Comparison of ENCODE assay signal across 7 cellular contexts in the genomic region with DNA sequence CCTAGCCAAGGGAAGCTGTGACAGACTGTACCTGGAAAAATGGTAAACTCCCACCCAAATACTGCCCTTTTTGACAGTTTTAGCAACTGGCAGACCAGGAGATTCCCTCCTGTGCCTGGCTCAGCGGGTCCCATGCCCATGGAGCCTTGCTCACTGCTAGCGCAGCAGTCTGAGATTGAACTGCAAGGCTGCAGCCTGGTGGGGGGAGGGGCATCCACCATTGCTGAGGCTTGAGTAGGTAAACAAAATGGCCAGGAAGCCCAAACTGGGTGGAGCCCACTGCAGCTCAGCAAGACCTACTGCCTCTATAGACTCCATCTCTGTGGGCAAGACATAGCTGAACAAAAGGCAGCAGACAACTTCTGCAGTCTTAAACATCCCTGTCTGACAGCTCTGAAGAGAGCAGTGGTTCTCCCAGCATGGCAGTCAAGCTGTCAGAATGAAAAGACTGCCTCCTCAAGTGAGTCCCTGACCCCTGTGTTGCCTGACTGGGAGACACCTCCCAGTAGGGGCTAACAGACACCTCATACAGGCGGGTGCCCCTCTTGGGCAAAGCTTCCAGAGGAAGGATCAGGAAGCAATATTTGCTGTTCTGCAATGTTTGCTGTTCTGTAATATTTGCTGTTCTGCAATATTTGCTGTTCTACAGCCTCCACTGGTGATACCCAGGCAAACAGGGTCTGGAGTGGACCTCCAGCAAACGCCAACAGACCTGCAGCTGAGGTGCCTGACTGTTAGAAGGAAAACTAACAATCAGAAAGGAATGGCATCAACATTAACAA.
DNase-seq lines count a peak whose midpoint lies in the region; ATAC-seq, FAIRE-seq and TF ChIP-seq lines count a peak whose summit lies in the region.
"Not testable (repeated sequence)": the region's sequence is repeated elsewhere in the genome, so short reads cannot be mapped to it uniquely, and the experiment has no call there.

No MANE protein-coding gene starts in this region.

- DNase-seq in LNCaP clone FGC (ENCODE audit: low read depth) = peak; percentile 68
- not testable (repeated sequence) for DNase-seq in WTC11 (ENCODE audit: low spot score); urothelium cell line (ENCODE audit: low spot score)
- DNase-seq in HepG2 (ENCODE audit: low spot score) = peak; percentile 7
- DNase-seq in right lobe of liver = peak in 2 of 3 donors; percentile 27 to 51
- DNase-seq in prostate gland (ENCODE audit: low spot score) = peak; percentile 21

- H3K9me3 ChIP-seq in HepG2 (ENCODE audit: low read length); right lobe of liver; prostate gland: not testable (repeated sequence)

- TF ChIP-seq EP300 in HepG2 (IDR thresholded peaks at IDR 0.05; ENCODE audit: low read depth in 2 of 2, low read length in 2 of 2) = peak in 1 of 2 experiments; percentile 27; a peak in 1 of 4 replicates
- not testable (repeated sequence) for TF ChIP-seq EP300 in HepG2 (CRISPR knock-in tag; IDR thresholded peaks at IDR 0.05; ENCODE audit: borderline replicate concordance)

- H3K9me3 Mint-ChIP-seq in WTC11 = peaks cover 14% of the 10 kb centered on the region

- not testable (repeated sequence) for BruUV-seq in HepG2 (replicated peaks; lab: Mats Ljungman, UMichigan)

- TF ChIP-seq RAD21 in HepG2 (CRISPR knock-in tag; IDR thresholded peaks at IDR 0.05) = not testable (repeated sequence)

- not testable (repeated sequence) for H2AFZ ChIP-seq in HepG2 (ENCODE audit: low read length)

- not testable (repeated sequence) for H3K36me3 Mint-ChIP-seq in WTC11

- TF ChIP-seq CTCF in C4-2B (conservative IDR thresholded peaks at IDR 0.05); LNCaP clone FGC (IDR thresholded peaks at IDR 0.05; ENCODE audit: control insufficient read depth, extremely low read depth, insufficient read depth); WTC11 (IDR thresholded peaks at IDR 0.05); HepG2 (CRISPR knock-in tag; IDR thresholded peaks at IDR 0.05); right lobe of liver (IDR thresholded peaks at IDR 0.05); prostate gland (IDR thresholded peaks at IDR 0.05): not testable (repeated sequence)

- H3K4me2 ChIP-seq in HepG2 (ENCODE audit: low read depth, low read length) = not testable (repeated sequence)

- not testable (repeated sequence) for FAIRE-seq in HepG2 (lab: Jason Lieb, UNC)
- FAIRE-seq in urothelium cell line (lab: Jason Lieb, UNC) = peak; percentile 58

- not testable (repeated sequence) for H3K27me3 Mint-ChIP-seq in WTC11 (ENCODE audit: low read depth)

- CTCF ChIA-PET in WTC11 (lab: Charles Lee); HepG2 (lab: Yijun Ruan, JAX; ENCODE audit: low intra/inter-chr PET ratio, low total read pairs): not testable (repeated sequence)

- H3K27ac Mint-ChIP-seq in WTC11 = not testable (repeated sequence)

- not testable (repeated sequence) for H3K27me3 ChIP-seq in HepG2 (ENCODE audit: control insufficient read depth in 1 of 2, insufficient read depth in 2 of 2, low read length in 2 of 2); right lobe of liver; prostate gland (replicated peaks; ENCODE audit: insufficient read depth)

- in situ Hi-C loops in HepG2 (cut with HindIII; ENCODE audit: extremely low pct_ligation_motif_present, low pct_unique_long_range_greater_than_20kb) = not testable (repeated sequence)

- H4K20me1 ChIP-seq in HepG2 (ENCODE audit: insufficient read depth, low read length) = not testable (repeated sequence)

- POLR2A ChIA-PET in WTC11 (lab: Charles Lee); HepG2 (lab: Yijun Ruan, JAX): not testable (repeated sequence)

- ATAC-seq in WTC11 = not testable (repeated sequence)
- ATAC-seq in HepG2 (peak; percentile 81), right lobe of liver (peak; percentile 90 to 99 (median 94))

- not testable (repeated sequence) for H3K4me3 ChIP-seq in LNCaP clone FGC (ENCODE audit: low read depth, low read length); HepG2 (replicated peaks in 1 of 3; ENCODE audit: insufficient read depth in 1 of 3, low read depth in 2 of 3, low read length in 3 of 3); right lobe of liver; prostate gland

- not testable (repeated sequence) for H3K4me1 ChIP-seq in HepG2 (ENCODE audit: insufficient read depth, low read length); prostate gland (replicated peaks)
- H3K4me1 ChIP-seq in right lobe of liver = peaks cover 0 to 13% (median 6%) of the 10 kb centered on the region in 4 donors

- H3K36me3 ChIP-seq in HepG2 (replicated peaks in 1 of 2; ENCODE audit: control insufficient read depth in 1 of 2, insufficient read depth in 2 of 2, low read length in 2 of 2); right lobe of liver; prostate gland: not testable (repeated sequence)

- H3K79me2 ChIP-seq in HepG2 (ENCODE audit: insufficient read depth, low read length) = not testable (repeated sequence)

- WGBS in HepG2 (ENCODE audit: low lambda C conversion rate) = 0% methylated on average over 2 of the region's 4 CpGs
- 29% methylated on average over 2 of the region's 4 CpGs for WGBS in right lobe of liver (ENCODE audit: insufficient coverage, low coverage, low lambda C conversion rate, missing lambda C conversion rate)
- WGBS in prostate gland = 79% methylated on average over 4 of the region's 4 CpGs

- H3K9ac ChIP-seq in HepG2 (ENCODE audit: insufficient read depth, low read depth, low read length) = not testable (repeated sequence)

- H3K27ac ChIP-seq in C4-2B (peak overlapping the region; percentile 89), right lobe of liver (peak overlapping the region in 1 of 3 donors; percentile 11), prostate gland (peak overlapping the region in 1 of 2 donors; percentile 42)
- not testable (repeated sequence) for H3K27ac ChIP-seq in HepG2 (ENCODE audit: extremely low read length, insufficient read depth, low read length)

- intact Hi-C loops in HepG2 (cut with micrococcal nuclease; ENCODE audit: unreplicated experiment); right lobe of liver (cut with DNase I); prostate gland (cut with DNase I): not testable (repeated sequence)

- not testable (repeated sequence) for TF ChIP-seq POLR2A in HepG2 (IDR thresholded peaks at IDR 0.05; ENCODE audit: insufficient read depth in 1 of 2, low read depth in 2 of 2, low read length in 2 of 2); right lobe of liver (IDR thresholded peaks at IDR 0.05); prostate gland (IDR thresholded peaks at IDR 0.05)

- H3K4me3 Mint-ChIP-seq in WTC11 = not testable (repeated sequence)

- H3K4me1 Mint-ChIP-seq in WTC11 = not testable (repeated sequence)

TF ChIP-seq in WTC11, 78 proteins besides CTCF, POLR2A, EP300 and RAD21:
- TF ChIP-seq GABPB1 (CRISPR knock-in tag; IDR thresholded peaks at IDR 0.05) = 0 out of 2 replicates have a peak, but pooled peaks have one; percentile 17
TF ChIP-seq in WTC11: peak in this region for 1; not testable (repeated sequence) for 77.

TF ChIP-seq in HepG2, 621 proteins besides CTCF, POLR2A, EP300 and RAD21 (continues in another document):
- TF ChIP-seq RARA (CRISPR knock-in tag; IDR thresholded peaks at IDR 0.05) (peak; percentile 41; the same call in 1 of the 2 replicates), ZNF12 (CRISPR knock-in tag; IDR thresholded peaks at IDR 0.05) (peak; percentile 13; the same call in 1 of the 2 replicates)
- TF ChIP-seq, protein P1, sequence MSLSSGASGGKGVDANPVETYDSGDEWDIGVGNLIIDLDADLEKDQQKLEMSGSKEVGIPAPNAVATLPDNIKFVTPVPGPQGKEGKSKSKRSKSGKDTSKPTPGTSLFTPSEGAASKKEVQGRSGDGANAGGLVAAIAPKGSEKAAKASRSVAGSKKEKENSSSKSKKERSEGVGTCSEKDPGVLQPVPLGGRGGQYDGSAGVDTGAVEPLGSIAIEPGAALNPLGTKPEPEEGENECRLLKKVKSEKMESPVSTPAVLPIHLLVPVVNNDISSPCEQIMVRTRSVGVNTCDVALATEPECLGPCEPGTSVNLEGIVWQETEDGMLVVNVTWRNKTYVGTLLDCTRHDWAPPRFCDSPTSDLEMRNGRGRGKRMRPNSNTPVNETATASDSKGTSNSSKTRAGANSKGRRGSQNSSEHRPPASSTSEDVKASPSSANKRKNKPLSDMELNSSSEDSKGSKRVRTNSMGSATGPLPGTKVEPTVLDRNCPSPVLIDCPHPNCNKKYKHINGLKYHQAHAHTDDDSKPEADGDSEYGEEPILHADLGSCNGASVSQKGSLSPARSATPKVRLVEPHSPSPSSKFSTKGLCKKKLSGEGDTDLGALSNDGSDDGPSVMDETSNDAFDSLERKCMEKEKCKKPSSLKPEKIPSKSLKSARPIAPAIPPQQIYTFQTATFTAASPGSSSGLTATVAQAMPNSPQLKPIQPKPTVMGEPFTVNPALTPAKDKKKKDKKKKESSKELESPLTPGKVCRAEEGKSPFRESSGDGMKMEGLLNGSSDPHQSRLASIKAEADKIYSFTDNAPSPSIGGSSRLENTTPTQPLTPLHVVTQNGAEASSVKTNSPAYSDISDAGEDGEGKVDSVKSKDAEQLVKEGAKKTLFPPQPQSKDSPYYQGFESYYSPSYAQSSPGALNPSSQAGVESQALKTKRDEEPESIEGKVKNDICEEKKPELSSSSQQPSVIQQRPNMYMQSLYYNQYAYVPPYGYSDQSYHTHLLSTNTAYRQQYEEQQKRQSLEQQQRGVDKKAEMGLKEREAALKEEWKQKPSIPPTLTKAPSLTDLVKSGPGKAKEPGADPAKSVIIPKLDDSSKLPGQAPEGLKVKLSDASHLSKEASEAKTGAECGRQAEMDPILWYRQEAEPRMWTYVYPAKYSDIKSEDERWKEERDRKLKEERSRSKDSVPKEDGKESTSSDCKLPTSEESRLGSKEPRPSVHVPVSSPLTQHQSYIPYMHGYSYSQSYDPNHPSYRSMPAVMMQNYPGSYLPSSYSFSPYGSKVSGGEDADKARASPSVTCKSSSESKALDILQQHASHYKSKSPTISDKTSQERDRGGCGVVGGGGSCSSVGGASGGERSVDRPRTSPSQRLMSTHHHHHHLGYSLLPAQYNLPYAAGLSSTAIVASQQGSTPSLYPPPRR (CRISPR knock-in tag; IDR thresholded peaks at IDR 0.05; ENCODE audit: borderline replicate concordance) = peak; percentile 59
